28 cellular contexts compared by ENCODE assay signal in the genomic region with DNA sequence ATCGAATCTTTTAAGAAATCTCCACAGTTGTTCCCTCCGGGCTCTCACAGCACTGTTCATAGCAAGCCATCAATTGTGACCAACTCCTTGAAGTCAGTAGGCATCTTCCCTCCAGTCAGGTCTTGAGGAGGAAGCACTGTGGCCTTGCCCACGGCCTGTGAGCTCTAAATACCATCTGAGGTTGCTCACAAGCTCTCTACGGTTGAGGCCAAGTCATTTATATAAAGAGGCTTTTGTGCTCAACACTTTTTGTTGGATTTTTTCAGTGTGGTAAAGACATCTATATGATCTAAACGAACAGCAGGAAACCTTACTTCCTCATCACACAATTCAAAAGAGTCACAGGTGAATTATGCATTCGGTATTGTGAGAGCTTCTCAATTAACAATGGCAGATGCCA.
"Had no signal": no experiment of that assay in that cellular context is flagged by ENCODE, and none has a peak within 500 bp of the region (broad histone marks: within the 10 kb centered on the region; RNA-seq: fewer than 3 reads in every experiment).

No MANE protein-coding gene starts in this region.

- H3K27me3 ChIP-seq: adrenal gland, body of pancreas, cardiac muscle cell, esophagus squamous epithelium, gastrocnemius medialis, right atrium auricular region, stomach, thyroid gland had no signal

- H3K4me2 ChIP-seq: smooth muscle cell had no signal

- H3K36me3 ChIP-seq: adrenal gland, gastrocnemius medialis, right atrium auricular region, thyroid gland had no signal

- H2AFZ ChIP-seq: parathyroid adenoma had no signal

- H3K27ac ChIP-seq: adrenal gland, body of pancreas, cardiac muscle cell, esophagus squamous epithelium, gastrocnemius medialis, parathyroid adenoma, right atrium auricular region, stomach, thyroid gland had no signal

- H3K4me1 ChIP-seq: body of pancreas, esophagus squamous epithelium, stomach had no signal

- H3K9me3 ChIP-seq: adrenal gland, body of pancreas, esophagus squamous epithelium, gastrocnemius medialis, right atrium auricular region, stomach, thyroid gland had no signal

- H3K4me3 ChIP-seq: adrenal gland, body of pancreas, cardiac muscle cell, coronary artery, esophagus squamous epithelium, gastrocnemius medialis, right atrium auricular region, smooth muscle cell, stomach, thyroid gland had no signal

- ATAC-seq: activated T-cell treated with anti-CD3 and anti-CD28 coated beads, Interleukin-2, amount 50 U/mL, for 72 hours; body of pancreas; effector memory CD8-positive, alpha-beta T cell; gastrocnemius medialis; left colon; naive thymus-derived CD8-positive, alpha-beta T cell; stimulated activated naive B cell treated with anti-CD40 and anti-IgM and Interleukin-4, amounts not matched to agents 10 μg/mL and 1 μg/mL and 100 μg/mL, for 72 hours had no signal

- DNase-seq: activated CD4-positive, alpha-beta T cell treated with anti-CD3 and anti-CD28 coated beads for 4 hours; activated CD4-positive, alpha-beta T cell treated with anti-CD3 and anti-CD28 coated beads, Interleukin-2, amount 50 U/mL, for 4 hours; activated naive CD4-positive, alpha-beta T cell treated with Interleukin-2 at 50 U/mL for 16 hours; activated naive CD8-positive, alpha-beta T cell treated with anti-CD3 and anti-CD28 coated beads for 36 hours; activated T-cell treated with anti-CD3 and anti-CD28 coated beads for 4 hours; activated T-cell treated with anti-CD3 and anti-CD28 coated beads, Interleukin-2, amount 50 U/mL, for 72 hours; adrenal gland; aorta; body of pancreas; cerebellar nuclear complex; effector memory CD8-positive, alpha-beta T cell; esophagus squamous epithelium; gastrocnemius medialis; glutamatergic neuron; islet precursor cell; left colon; naive thymus-derived CD8-positive, alpha-beta T cell; occipital lobe; stimulated activated CD4-positive, alpha-beta T cell treated with anti-CD3 and anti-CD28 coated beads, Interleukin-1b, Interleukin-23, amount 100 ng/mL, for 48 hours; stimulated activated naive B cell treated with anti-CD40 and anti-IgM and Interleukin-4, amounts not matched to agents 10 μg/mL and 1 μg/mL and 100 μg/mL, for 72 hours; stomach; T-cell; thyroid gland had no signal

- H3K9ac ChIP-seq: parathyroid adenoma had no signal
